16 cellular contexts compared by ENCODE assay signal in genomic region chr13:99959127-99959529, GRCh38. TPM values are rescaled to one million over a fixed set of nuclear protein-coding genes. Genes with fewer than 3 reads are reported as not detected.
DNase-seq lines count a peak whose midpoint lies in the region; ATAC-seq, FAIRE-seq and TF ChIP-seq lines count a peak whose summit lies in the region.
"Had no signal": no experiment of that assay in that cellular context is flagged by ENCODE, and none has a peak within 500 bp of the region (broad histone marks: within the 10 kb centered on the region; RNA-seq: fewer than 3 reads in every experiment).

No MANE protein-coding gene starts in this region.

- under 1% methylated on average over 9 of the region's 10 CpGs for WGBS in mesenchymal stem cell

- peaks cover 52% of the 10 kb centered on the region for H3K27me3 Mint-ChIP-seq in activated naive CD8-positive, alpha-beta T cell
- peaks cover 88% of the 10 kb centered on the region for H3K27me3 Mint-ChIP-seq in activated naive CD8-positive, alpha-beta T cell treated with anti-CD3 and anti-CD28 coated beads, Interleukin-2, amount 50 U/mL, for 24 hours
- H3K27me3 Mint-ChIP-seq in chondrocyte (ENCODE audit: low read depth) = peaks cover 26% of the 10 kb centered on the region
- peaks cover 94% of the 10 kb centered on the region for H3K27me3 Mint-ChIP-seq in type B pancreatic cell

- no peak overlapping the region for H3K9ac ChIP-seq in mesenchymal stem cell (ENCODE audit: low read length)
- H3K9ac ChIP-seq: KMS-11 had no signal

- H3K4me1 Mint-ChIP-seq in activated naive CD8-positive, alpha-beta T cell (ENCODE audit: low read depth) = peaks cover 28% of the 10 kb centered on the region
- peaks cover 16% of the 10 kb centered on the region for H3K4me1 Mint-ChIP-seq in activated naive CD8-positive, alpha-beta T cell treated with anti-CD3 and anti-CD28 coated beads, Interleukin-2, amount 50 U/mL, for 24 hours
- H3K4me1 Mint-ChIP-seq in chondrocyte (ENCODE audit: low read depth) = peaks cover 16% of the 10 kb centered on the region
- H3K4me1 Mint-ChIP-seq in type B pancreatic cell (ENCODE audit: unreplicated experiment) = peaks cover 38% of the 10 kb centered on the region

- intact Hi-C loops in posterior vena cava (cut with DNase I) = no loop called here

- no peak overlapping the region for H3K27ac Mint-ChIP-seq in activated naive CD8-positive, alpha-beta T cell
- no peak overlapping the region for H3K27ac Mint-ChIP-seq in activated naive CD8-positive, alpha-beta T cell treated with anti-CD3 and anti-CD28 coated beads, Interleukin-2, amount 50 U/mL, for 24 hours
- H3K27ac Mint-ChIP-seq in chondrocyte (ENCODE audit: unreplicated experiment) (no peak overlapping the region), type B pancreatic cell (peak overlapping the region; percentile 27)

- H3K9me3 Mint-ChIP-seq in activated naive CD8-positive, alpha-beta T cell (ENCODE audit: low read depth) = no peaks in the 10 kb centered on the region
- no peaks in the 10 kb centered on the region for H3K9me3 Mint-ChIP-seq in activated naive CD8-positive, alpha-beta T cell treated with anti-CD3 and anti-CD28 coated beads, Interleukin-2, amount 50 U/mL, for 24 hours
- no peaks in the 10 kb centered on the region for H3K9me3 Mint-ChIP-seq in chondrocyte (ENCODE audit: low read depth)
- no peaks in the 10 kb centered on the region for H3K9me3 Mint-ChIP-seq in type B pancreatic cell

- FAIRE-seq in D721Med (lab: Jason Lieb, UNC) = no peak

- H4K8ac ChIP-seq in mesenchymal stem cell (ENCODE audit: low read length) = no peak overlapping the region

- H3K4ac ChIP-seq in mesenchymal stem cell (ENCODE audit: low read depth in 1 of 2, low read length in 2 of 2) = no peak overlapping the region

- no peak overlapping the region for H2AFZ ChIP-seq in mesenchymal stem cell (ENCODE audit: low read depth, low read length)

- H2BK120ac ChIP-seq in mesenchymal stem cell (ENCODE audit: low read depth, low read length) = no peak overlapping the region

- ATAC-seq in activated naive CD8-positive, alpha-beta T cell treated with anti-CD3 and anti-CD28 coated beads, Interleukin-2, amount 50 U/mL, for 24 hours = no peak

- H2AK5ac ChIP-seq in mesenchymal stem cell (ENCODE audit: low read length, severe bottlenecking) = no peak overlapping the region

- no peaks in the 10 kb centered on the region for H3K9me3 ChIP-seq in mesenchymal stem cell (ENCODE audit: control insufficient read depth, low read length)
- H3K9me3 ChIP-seq: ascending aorta, spleen, tibial nerve had no signal

- H3K14ac ChIP-seq in mesenchymal stem cell (ENCODE audit: low read length in 2 of 2) = no peak overlapping the region

- H3K4me1 ChIP-seq in mesenchymal stem cell (ENCODE audit: control insufficient read depth, insufficient read depth, low read depth, low read length) = peaks cover 34% of the 10 kb centered on the region

- H3K27me3 ChIP-seq in mesenchymal stem cell (ENCODE audit: control insufficient read depth in 1 of 2, insufficient read depth in 1 of 2, low read length in 2 of 2) = peaks cover 38 to 98% of the 10 kb centered on the region in 2 experiments

- no peak overlapping the region for H3K18ac ChIP-seq in mesenchymal stem cell (ENCODE audit: low read depth in 1 of 2, low read length in 2 of 2)

- H3K36me3 ChIP-seq in mesenchymal stem cell (ENCODE audit: control insufficient read depth in 1 of 2, insufficient read depth in 2 of 2, low read depth in 1 of 2, low read length in 2 of 2) = no peaks in the 10 kb centered on the region
- H3K36me3 ChIP-seq: ascending aorta, spleen, tibial nerve had no signal

- H2BK5ac ChIP-seq in mesenchymal stem cell (ENCODE audit: low read depth, low read length, poor library complexity, severe bottlenecking) = no peak overlapping the region

- no peak overlapping the region for H4K91ac ChIP-seq in mesenchymal stem cell (ENCODE audit: low read length)

- no peak for DNase-seq in activated naive CD8-positive, alpha-beta T cell treated with anti-CD3 and anti-CD28 coated beads, Interleukin-2, amount 50 U/mL, for 24 hours
- DNase-seq in chondrocyte (ENCODE audit: low spot score) (no peak), mesenchymal stem cell (no peak), type B pancreatic cell (ENCODE audit: extremely low spot score, unreplicated experiment) (no peak), D721Med (ENCODE audit: insufficient read length, low spot score) (no peak), posterior vena cava (ENCODE audit: low spot score) (no peak), CD1c-positive myeloid dendritic cell (ENCODE audit: extremely low spot score) (no peak)
- DNase-seq: activated CD4-positive, CD25-positive, alpha-beta regulatory T cell treated with anti-CD3 and anti-CD28 coated beads, Interleukin-2, amount 50 U/mL, for 72 hours; left colon; NCI-H1436; spleen; T-cell had no signal

- H2BK12ac ChIP-seq in mesenchymal stem cell (ENCODE audit: low read length in 2 of 2) = no peak overlapping the region

- H3K4me3 ChIP-seq in mesenchymal stem cell (ENCODE audit: insufficient read depth in 1 of 2, low read depth in 1 of 2, low read length in 2 of 2) = peak overlapping the region in 1 of 2 experiments; percentile 24

- no peaks in the 10 kb centered on the region for H3K36me3 Mint-ChIP-seq in activated naive CD8-positive, alpha-beta T cell
- H3K36me3 Mint-ChIP-seq in activated naive CD8-positive, alpha-beta T cell treated with anti-CD3 and anti-CD28 coated beads, Interleukin-2, amount 50 U/mL, for 24 hours (ENCODE audit: low read depth) = no peaks in the 10 kb centered on the region
- H3K36me3 Mint-ChIP-seq in chondrocyte (ENCODE audit: low read depth) (peaks cover 4% of the 10 kb centered on the region), type B pancreatic cell (peaks cover 1% of the 10 kb centered on the region)

- no peak overlapping the region for H2BK15ac ChIP-seq in mesenchymal stem cell (ENCODE audit: low read depth, poor library complexity, severe bottlenecking)

- H3K4me3 Mint-ChIP-seq in activated naive CD8-positive, alpha-beta T cell = peak overlapping the region; percentile 65
- no peak overlapping the region for H3K4me3 Mint-ChIP-seq in activated naive CD8-positive, alpha-beta T cell treated with anti-CD3 and anti-CD28 coated beads, Interleukin-2, amount 50 U/mL, for 24 hours
- H3K4me3 Mint-ChIP-seq in chondrocyte (ENCODE audit: unreplicated experiment) (peak overlapping the region; percentile 25), type B pancreatic cell (peak overlapping the region; percentile 87)

- TF ChIP-seq CTCF in chondrocyte (IDR thresholded peaks at IDR 0.05) (no peak), type B pancreatic cell (conservative IDR thresholded peaks at IDR 0.05) (no peak), D721Med (IDR thresholded peaks at IDR 0.05; ENCODE audit: insufficient read depth, missing control alignments) (no peak)

- H3K23ac ChIP-seq in mesenchymal stem cell (ENCODE audit: low read length in 2 of 2) = no peak overlapping the region

- H3K79me1 ChIP-seq in mesenchymal stem cell (replicated peaks; ENCODE audit: low read length, poor library complexity, severe bottlenecking) = peaks cover 2% of the 10 kb centered on the region

- peak overlapping the region; percentile 94 for H3K4me2 ChIP-seq in mesenchymal stem cell (ENCODE audit: low read length, poor library complexity, severe bottlenecking)
- H3K4me2 ChIP-seq: KMS-11 had no signal

- H3K27ac ChIP-seq in mesenchymal stem cell (ENCODE audit: low read length, poor library complexity, severe bottlenecking) = no peak overlapping the region
- H3K27ac ChIP-seq: ascending aorta, KMS-11, spleen, tibial nerve had no signal

RNA-seq across cellular contexts. Expression of gene ZIC5, which starts 12.4 kb away (rescaled TPM):
- total RNA-seq in chondrocyte (2.7 to 5.8 TPM (median 3.1 TPM) in 3 replicates), type B pancreatic cell (ENCODE audit: low replicate concordance) (0.05 and 15.1 TPM in 2 replicates), posterior vena cava (not detected)
- not detected for polyA plus RNA-seq in mesenchymal stem cell (2013, experiment 1 of 2)
- not detected for polyA plus RNA-seq in mesenchymal stem cell (2013, experiment 2 of 2)
- total RNA-seq: ascending aorta, left colon, spleen, tibial nerve had no signal
- polyA plus RNA-seq: spleen had no signal

RNA-seq across cellular contexts. Expression of gene ZIC2, which starts 22.5 kb away (rescaled TPM):
- total RNA-seq in chondrocyte = 26.4 to 55.8 TPM (median 30.6 TPM) in 3 replicates
- polyA plus RNA-seq in mesenchymal stem cell (2013, experiment 1 of 2) = not detected
- polyA plus RNA-seq in mesenchymal stem cell (2013, experiment 2 of 2) = not detected
- total RNA-seq in type B pancreatic cell (ENCODE audit: low replicate concordance) = 0.59 and 129 TPM in 2 replicates
- under 1 TPM in 1 of 2 donors, not detected in 1; 0.10 TPM for total RNA-seq in posterior vena cava
- total RNA-seq: ascending aorta, spleen, tibial nerve had no signal
- polyA plus RNA-seq: spleen had no signal
